ENCODE assay signal across 20 cellular contexts in the genomic region with DNA sequence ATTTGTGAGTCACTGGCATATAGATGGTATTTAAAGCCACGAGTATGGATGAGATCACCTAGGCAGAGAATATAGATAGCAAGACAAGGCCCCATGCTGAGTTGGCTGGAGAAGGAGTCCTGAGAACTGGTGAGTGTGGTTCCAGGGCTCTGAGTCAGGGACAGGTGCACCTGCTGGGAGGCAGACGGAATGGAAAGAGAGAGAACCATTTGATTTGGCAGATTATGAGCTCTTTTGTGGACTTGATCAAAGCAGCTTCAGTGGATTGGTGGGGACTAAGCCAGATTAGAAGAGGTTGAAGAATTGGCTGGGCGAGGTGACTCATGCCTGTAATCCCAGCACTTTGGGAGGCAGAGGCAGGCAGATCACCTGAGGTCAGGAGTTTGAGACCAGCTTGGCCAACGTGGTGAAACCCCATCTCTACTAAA. TPM values are rescaled to one million over a fixed set of nuclear protein-coding genes. Genes with fewer than 3 reads are reported as not detected.
DNase-seq lines count a peak whose midpoint lies in the region; ATAC-seq, FAIRE-seq and TF ChIP-seq lines count a peak whose summit lies in the region.
"Had no signal": no experiment of that assay in that cellular context is flagged by ENCODE, and none has a peak within 500 bp of the region (broad histone marks: within the 10 kb centered on the region; RNA-seq: fewer than 3 reads in every experiment).

No MANE protein-coding gene starts in this region.

- TF ChIP-seq EP300 in A549 (IDR thresholded peaks at IDR 0.05): no peak

- no peak for FAIRE-seq in A549 (lab: Jason Lieb, UNC)
- FAIRE-seq: GM12892 had no signal

- H3K27ac ChIP-seq in A549: no peak overlapping the region
- H3K27ac ChIP-seq: adrenal gland, heart right ventricle, parathyroid adenoma, sigmoid colon, vagina had no signal

- no peak for ATAC-seq in A549
- no peak for ATAC-seq in HG02610 (IDR thresholded peaks at IDR 0.05; ENCODE audit: unreplicated experiment)
- ATAC-seq in HG03139 (IDR thresholded peaks at IDR 0.05; ENCODE audit: unreplicated experiment): no peak
- no peak for ATAC-seq in GM18907 (IDR thresholded peaks at IDR 0.05; ENCODE audit: unreplicated experiment)
- ATAC-seq: effector memory CD8-positive, alpha-beta T cell; heart right ventricle; naive thymus-derived CD4-positive, alpha-beta T cell; WTC11 had no signal

- TF ChIP-seq RAD21 in A549 (conservative IDR thresholded peaks at IDR 0.05 in 1 of 2, IDR thresholded peaks at IDR 0.05 in 1 of 2): no peak

- no peak for TF ChIP-seq POLR2A in A549 (IDR thresholded peaks at IDR 0.05; ENCODE audit: low read length)

- H3K4me1 ChIP-seq in A549: no peaks in the 10 kb centered on the region
- H3K4me1 ChIP-seq: adrenal gland, parathyroid adenoma had no signal

- no peak overlapping the region for H3K4me3 ChIP-seq in A549
- H3K4me3 ChIP-seq: adrenal gland, heart right ventricle, sigmoid colon, vagina had no signal

- H3K4me2 ChIP-seq in A549: no peak overlapping the region

- 63% methylated on average over 4 of the region's 4 CpGs for WGBS in A549 (ENCODE audit: missing lambda C conversion rate)

- H3K9me3 ChIP-seq in A549: no peaks in the 10 kb centered on the region
- H3K9me3 ChIP-seq: adrenal gland, heart right ventricle, sigmoid colon, vagina had no signal

- POLR2A ChIA-PET in A549 (lab: Yijun Ruan, JAX): no interaction called here

- no peak for DNase-seq in A549 (ENCODE audit: low read depth in 1 of 2, low spot score in 1 of 2)
- peak; percentile 62 for DNase-seq in ELR (ENCODE audit: low read depth)
- DNase-seq in RKO (ENCODE audit: low spot score): peak; percentile 55
- peak; percentile 79 for DNase-seq in glomerular visceral epithelial cell (ENCODE audit: extremely low spot score)
- DNase-seq: effector memory CD8-positive, alpha-beta T cell; heart right ventricle; immature natural killer cell; MM.1S; naive thymus-derived CD4-positive, alpha-beta T cell; NCI-H1694 treated with DMSO at 0.1 percent for 48 hours; NCI-H510A treated with DMSO at 0.1 percent for 48 hours; sigmoid colon had no signal

- CTCF ChIA-PET in A549 (lab: Yijun Ruan, JAX): interaction anchor here (1.3 to 4.1 kb wide), 6 partner anchors 13 to 327 kb away, joined by 3 to 26 read pairs (median 6); a partner anchor contains a TSS

- TF ChIP-seq CTCF in A549 (IDR thresholded peaks at IDR 0.05): no peak

TF ChIP-seq in A549, 52 proteins besides CTCF, POLR2A, EP300 and RAD21:
- TF ChIP-seq HOXB13 (CRISPR knock-in tag; IDR thresholded peaks at IDR 0.05; ENCODE audit: low read depth): no peak
- TF ChIP-seq FOSL2 (IDR thresholded peaks at IDR 0.05): no peak
- TF ChIP-seq FOSL2 (CRISPR knock-in tag; IDR thresholded peaks at IDR 0.05): peak; percentile 9; the same call in 1 of the 2 replicates

RNA-seq across cellular contexts. Expression of a gene that starts 4.3 kb away (rescaled TPM):
- not detected in 2 replicates for polyA plus RNA-seq in A549 (2011; rRNA removed)
- not detected in 2 replicates for polyA plus RNA-seq in A549 (2012; cell fraction: cytosol; rRNA removed)
- polyA plus RNA-seq in A549 (2012; cell fraction: nucleus; rRNA removed): not detected in 2 replicates
- polyA plus RNA-seq in A549 (2017; fragmentation: RNase III; extraction: RNeasy Plus Mini Kit Qiagen cat#74134 plus additional on column Dnase treatment): not detected in 3 replicates
- polyA minus RNA-seq in A549 (2011; rRNA and poly(A)+ RNA removed): not detected in 2 replicates
- polyA plus RNA-seq: adrenal gland; heart right ventricle; immature natural killer cell; naive thymus-derived CD4-positive, alpha-beta T cell; sigmoid colon had no signal

RNA-seq across cellular contexts. Expression of a gene that starts 7.9 kb away (rescaled TPM):
- 2.5 and 3.4 TPM in 2 replicates for polyA plus RNA-seq in A549 (2011; rRNA removed)
- 6.4 and 6.9 TPM in 2 replicates for polyA plus RNA-seq in A549 (2012; cell fraction: cytosol; rRNA removed)
- polyA plus RNA-seq in A549 (2012; cell fraction: nucleus; rRNA removed): 42.3 and 48.7 TPM in 2 replicates
- polyA plus RNA-seq in A549 (2017; fragmentation: RNase III; extraction: RNeasy Plus Mini Kit Qiagen cat#74134 plus additional on column Dnase treatment): 4.6 to 6.7 TPM (median 5.5 TPM) in 3 replicates
- polyA minus RNA-seq in A549 (2011; rRNA and poly(A)+ RNA removed): 2.0 and 5.1 TPM in 2 replicates
- polyA plus RNA-seq: immature natural killer cell had no signal

RNA-seq across cellular contexts. Expression of a gene that starts 12.3 kb away (rescaled TPM):
- polyA plus RNA-seq in A549 (2011; rRNA removed) (0.16 and 0.30 TPM in 2 replicates), A549 (2017; fragmentation: RNase III; extraction: RNeasy Plus Mini Kit Qiagen cat#74134 plus additional on column Dnase treatment) (0.35 to 0.71 TPM (median 0.68 TPM) in 3 replicates)
- polyA plus RNA-seq in A549 (2012; cell fraction: cytosol; rRNA removed): 0.52 and 0.75 TPM in 2 replicates
- 1.6 and 2.7 TPM in 2 replicates for polyA plus RNA-seq in A549 (2012; cell fraction: nucleus; rRNA removed)
- polyA minus RNA-seq in A549 (2011; rRNA and poly(A)+ RNA removed): 0.49 TPM in 1 of 2 replicates, not detected in the other
- polyA plus RNA-seq: immature natural killer cell; naive thymus-derived CD4-positive, alpha-beta T cell had no signal

RNA-seq across cellular contexts. Expression of a gene that starts 22.7 kb away (rescaled TPM):
- polyA plus RNA-seq in A549 (2011; rRNA removed): 33.1 and 41.3 TPM in 2 replicates
- polyA plus RNA-seq in A549 (2012; cell fraction: cytosol; rRNA removed): 42.7 and 42.8 TPM in 2 replicates
- polyA plus RNA-seq in A549 (2012; cell fraction: nucleus; rRNA removed): 37.8 and 46.4 TPM in 2 replicates
- 85.4 to 94.2 TPM (median 89.0 TPM) in 3 replicates for polyA plus RNA-seq in A549 (2017; fragmentation: RNase III; extraction: RNeasy Plus Mini Kit Qiagen cat#74134 plus additional on column Dnase treatment)
- polyA minus RNA-seq in A549 (2011; rRNA and poly(A)+ RNA removed): 11.3 and 12.0 TPM in 2 replicates

RNA-seq across cellular contexts. Expression of a gene that starts 23.3 kb away (rescaled TPM):
- polyA plus RNA-seq in A549 (2011; rRNA removed) (11.5 and 13.5 TPM in 2 replicates), A549 (2017; fragmentation: RNase III; extraction: RNeasy Plus Mini Kit Qiagen cat#74134 plus additional on column Dnase treatment) (16.7 to 19.5 TPM (median 17.0 TPM) in 3 replicates)
- polyA plus RNA-seq in A549 (2012; cell fraction: cytosol; rRNA removed): 24.3 and 24.9 TPM in 2 replicates
- 17.8 TPM in 2 replicates for polyA plus RNA-seq in A549 (2012; cell fraction: nucleus; rRNA removed)
- polyA minus RNA-seq in A549 (2011; rRNA and poly(A)+ RNA removed): 7.3 and 8.4 TPM in 2 replicates

Comparison
In these comparisons a context has a peak if more than half of its experiments do, and no peak if none do; other contexts are left out.
1. DNase-seq: peak in ELR (single experiment), RKO (single experiment) and glomerular visceral epithelial cell (single experiment); none in A549 (0 of 2).